ENCODE assay signal across 8 cellular contexts in genomic region chr17:46286764-46287221, GRCh38. TPM values are rescaled to one million over a fixed set of nuclear protein-coding genes. Genes with fewer than 3 reads are reported as not detected.
DNase-seq lines count a peak whose midpoint lies in the region; ATAC-seq, FAIRE-seq and TF ChIP-seq lines count a peak whose summit lies in the region.
"Not testable (repeated sequence)": the region's sequence is repeated elsewhere in the genome, so short reads cannot be mapped to it uniquely, and the experiment has no call there.

No MANE protein-coding gene starts in this region.

- FAIRE-seq in frontal cortex (lab: Jason Lieb, UNC), result peak; percentile 50

- H3K4me3 ChIP-seq in adrenal gland, result not testable (repeated sequence)

- H3K36me3 Mint-ChIP-seq in T-helper 2 cell treated with Interferon-gamma antibody and Interleukin-4, amounts not matched to agents 5 μg/mL and 100 μg/mL, for 36 hours (ENCODE audit: low read depth); natural killer cell; stimulated activated naive B cell treated with anti-CD40 and anti-IgM and Interleukin-4, amounts not matched to agents 10 μg/mL and 1 μg/mL and 100 μg/mL, for 72 hours: not testable (repeated sequence)

- WGBS in adrenal gland, 4 donors, result 0 to 3% (median 1%) methylated on average over 3 of the region's 3 CpGs

- not testable (repeated sequence) for H3K4me3 Mint-ChIP-seq in T-helper 2 cell treated with Interferon-gamma antibody and Interleukin-4, amounts not matched to agents 5 μg/mL and 100 μg/mL, for 36 hours; natural killer cell; stimulated activated naive B cell treated with anti-CD40 and anti-IgM and Interleukin-4, amounts not matched to agents 10 μg/mL and 1 μg/mL and 100 μg/mL, for 72 hours

- H3K4me1 ChIP-seq in adrenal gland (replicated peaks in 1 of 2), result not testable (repeated sequence)

- not testable (repeated sequence) for H3K9me3 ChIP-seq in adrenal gland (replicated peaks in 1 of 3)

- H3K27ac ChIP-seq in adrenal gland, result not testable (repeated sequence)

- H3K36me3 ChIP-seq in adrenal gland (replicated peaks in 1 of 2), result not testable (repeated sequence)

- not testable (repeated sequence) for H3K9me3 Mint-ChIP-seq in T-helper 2 cell treated with Interferon-gamma antibody and Interleukin-4, amounts not matched to agents 5 μg/mL and 100 μg/mL, for 36 hours; natural killer cell; stimulated activated naive B cell treated with anti-CD40 and anti-IgM and Interleukin-4, amounts not matched to agents 10 μg/mL and 1 μg/mL and 100 μg/mL, for 72 hours

- H3K27me3 Mint-ChIP-seq in T-helper 2 cell treated with Interferon-gamma antibody and Interleukin-4, amounts not matched to agents 5 μg/mL and 100 μg/mL, for 36 hours (ENCODE audit: low read depth); natural killer cell (ENCODE audit: low read depth in 2 of 2); stimulated activated naive B cell treated with anti-CD40 and anti-IgM and Interleukin-4, amounts not matched to agents 10 μg/mL and 1 μg/mL and 100 μg/mL, for 72 hours: not testable (repeated sequence)

- H3K4me1 Mint-ChIP-seq in T-helper 2 cell treated with Interferon-gamma antibody and Interleukin-4, amounts not matched to agents 5 μg/mL and 100 μg/mL, for 36 hours (ENCODE audit: low read depth), result peaks cover 19% of the 10 kb centered on the region
- H3K4me1 Mint-ChIP-seq in natural killer cell, result not testable (repeated sequence)
- H3K4me1 Mint-ChIP-seq in stimulated activated naive B cell treated with anti-CD40 and anti-IgM and Interleukin-4, amounts not matched to agents 10 μg/mL and 1 μg/mL and 100 μg/mL, for 72 hours, result peaks cover 21 to 23% of the 10 kb centered on the region in 2 donors

- not testable (repeated sequence) for H3K27ac Mint-ChIP-seq in T-helper 2 cell treated with Interferon-gamma antibody and Interleukin-4, amounts not matched to agents 5 μg/mL and 100 μg/mL, for 36 hours; natural killer cell; stimulated activated naive B cell treated with anti-CD40 and anti-IgM and Interleukin-4, amounts not matched to agents 10 μg/mL and 1 μg/mL and 100 μg/mL, for 72 hours

- peak; percentile 49 to 86 (median 77) for TF ChIP-seq CTCF in adrenal gland (IDR thresholded peaks at IDR 0.05)
- peak; percentile 84 for TF ChIP-seq CTCF in natural killer cell (IDR thresholded peaks at IDR 0.05)

- TF ChIP-seq POLR2A in adrenal gland (IDR thresholded peaks at IDR 0.05), result not testable (repeated sequence)

- not testable (repeated sequence) for H3K27me3 ChIP-seq in adrenal gland

- ATAC-seq in natural killer cell, result peak; percentile 85 to 98 (median 96)
- ATAC-seq in stimulated activated naive B cell treated with anti-CD40 and anti-IgM and Interleukin-4, amounts not matched to agents 10 μg/mL and 1 μg/mL and 100 μg/mL, for 72 hours (replicated peaks), result peak; percentile 41 to 44

- intact Hi-C loops in adrenal gland (cut with DNase I), result not testable (repeated sequence)
- intact Hi-C loops in natural killer cell (cut with micrococcal nuclease), result loop anchor here (10.0 kb wide), 1 partner anchor 282 kb away; no protein-coding TSS in a partner anchor

- DNase-seq in D341Med (ENCODE audit: low spot score) (peak; percentile 64), HS-5 (ENCODE audit: low read depth) (peak; percentile 77), NCI-H446 treated with DMSO at 0.1 percent for 48 hours (lab: John Stamatoyannopoulos, UW) (peak; percentile 37), adrenal gland (peak in 6 of 7 donors; percentile 53 to 76 (median 66)), frontal cortex (ENCODE audit: low spot score in 2 of 2) (peak in 1 of 2 donors; percentile 28), natural killer cell (peak; percentile 21)
- peak; percentile 58 for DNase-seq in T-helper 2 cell treated with Interferon-gamma antibody and Interleukin-4, amounts not matched to agents 5 μg/mL and 100 μg/mL, for 36 hours (ENCODE audit: low spot score)
- peak; percentile 52 for DNase-seq in stimulated activated naive B cell treated with anti-CD40 and anti-IgM and Interleukin-4, amounts not matched to agents 10 μg/mL and 1 μg/mL and 100 μg/mL, for 72 hours

RNA-seq across cellular contexts. Expression of gene LRRC37A, which starts 8.1 kb away (rescaled TPM):
- total RNA-seq in adrenal gland (1 to 10 TPM in 5 of 8 donors, under 1 TPM in 3; 0.12 to 2.4 (median 1.4) TPM), frontal cortex (6.1 TPM), natural killer cell (1 to 10 TPM; 1.9 to 8.0 (median 3.5) TPM)
- polyA plus RNA-seq in adrenal gland, result 1 to 10 TPM; 1.1 to 4.0 (median 3.8) TPM
